Comparison of ENCODE assay signal across 14 cellular contexts in the genomic region with DNA sequence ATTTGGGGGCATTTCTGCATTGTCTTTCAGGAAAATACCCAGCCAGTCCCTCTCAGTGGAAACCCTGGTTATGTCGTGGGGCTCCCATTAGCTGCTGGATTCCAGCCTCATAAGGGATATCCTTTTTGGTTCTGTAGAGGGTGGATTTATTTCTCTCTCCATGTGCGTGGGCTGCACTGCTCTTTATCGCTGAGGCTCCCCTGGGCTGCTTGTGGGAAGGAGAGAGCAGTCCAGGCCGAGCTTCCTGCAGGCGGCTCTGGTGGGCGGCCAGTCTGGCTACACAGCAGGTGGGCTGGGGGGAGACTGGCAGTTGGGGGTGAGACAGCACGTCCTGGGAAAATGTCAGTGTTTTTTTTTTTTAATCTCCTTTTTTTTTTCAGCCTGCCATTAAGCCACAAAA. TPM values are rescaled to one million over a fixed set of nuclear protein-coding genes. Genes with fewer than 3 reads are reported as not detected.
DNase-seq lines count a peak whose midpoint lies in the region; ATAC-seq and TF ChIP-seq lines count a peak whose summit lies in the region.
"Had no signal": no experiment of that assay in that cellular context is flagged by ENCODE, and none has a peak within 500 bp of the region (broad histone marks: within the 10 kb centered on the region; RNA-seq: fewer than 3 reads in every experiment).

No MANE protein-coding gene starts in this region.

- peak; percentile 2 for DNase-seq in AG09309 (ENCODE audit: low read depth)
- peak; percentile 41 for DNase-seq in LHCN-M2 (ENCODE audit: low read depth)
- DNase-seq in ecto neural progenitor cell (ENCODE audit: low spot score): peak; percentile 73
- DNase-seq in neural crest cell (ENCODE audit: low read depth, low spot score): no peak
- no peak for DNase-seq in NCI-H1105 treated with DMSO at 0.1 percent for 48 hours (lab: John Stamatoyannopoulos, UW)
- no peak for DNase-seq in NCI-H1048 (lab: John Stamatoyannopoulos, UW)
- no peak for DNase-seq in stimulated activated CD4-positive, alpha-beta T cell treated with anti-CD3 and anti-CD28 coated beads, Interleukin-12 subunit alpha, Interleukin-12 subunit beta, amount 100 ng/mL, for 4 hours
- DNase-seq: activated CD4-positive, alpha-beta T cell treated with anti-CD3 and anti-CD28 coated beads for 36 hours; activated gamma-delta T cell; NCI-H446 treated with DMSO at 0.1 percent for 48 hours; SIG-M5; stimulated activated naive CD4-positive, alpha-beta T cell treated with Interleukin-2 at 50 U/mL for 16 hours had no signal

- no peak overlapping the region for H3K4me3 ChIP-seq in AG09309 (ENCODE audit: control insufficient read depth, low read depth, low read length)
- H3K4me3 ChIP-seq: HAP-1 had no signal

- H3K27ac Mint-ChIP-seq in neural crest cell (ENCODE audit: unreplicated experiment): peak overlapping the region; percentile 8
- H3K27ac Mint-ChIP-seq: activated CD4-positive, alpha-beta T cell treated with anti-CD3 and anti-CD28 coated beads for 36 hours had no signal

- no peak for ATAC-seq in HG02642 (IDR thresholded peaks at IDR 0.05; ENCODE audit: poor library complexity, unreplicated experiment)
- ATAC-seq: activated CD4-positive, alpha-beta T cell treated with anti-CD3 and anti-CD28 coated beads for 36 hours had no signal

- H3K9me3 Mint-ChIP-seq in neural crest cell: no peaks in the 10 kb centered on the region

- H3K4me1 Mint-ChIP-seq in neural crest cell: peaks cover 42% of the 10 kb centered on the region

- TF ChIP-seq CTCF in AG09309 (IDR thresholded peaks at IDR 0.05; ENCODE audit: control insufficient read depth, insufficient read depth, low read depth, low read length, missing control alignments) (no peak), neural crest cell (conservative IDR thresholded peaks at IDR 0.05) (no peak)

- no peaks in the 10 kb centered on the region for H3K27me3 Mint-ChIP-seq in neural crest cell (ENCODE audit: low read depth)
- H3K27me3 Mint-ChIP-seq: activated CD4-positive, alpha-beta T cell treated with anti-CD3 and anti-CD28 coated beads for 36 hours had no signal

- H3K36me3 Mint-ChIP-seq in neural crest cell (ENCODE audit: low read depth): peaks cover 3% of the 10 kb centered on the region

- no peak overlapping the region for H3K4me3 Mint-ChIP-seq in neural crest cell
- H3K4me3 Mint-ChIP-seq: activated CD4-positive, alpha-beta T cell treated with anti-CD3 and anti-CD28 coated beads for 36 hours had no signal

RNA-seq across cellular contexts. Expression of a gene that starts 27.6 kb away (rescaled TPM):
- total RNA-seq in LHCN-M2 (2014; rRNA removed) (34.3 TPM in 2 replicates), neural crest cell (58.1 and 59.1 TPM in 2 replicates)
- polyA plus RNA-seq in LHCN-M2 (2012): 18.2 TPM

RNA-seq across cellular contexts. Expression of a gene that starts 47.4 kb away (rescaled TPM):
- total RNA-seq in LHCN-M2 (2014; rRNA removed): 4.3 and 4.9 TPM in 2 replicates
- 4.5 TPM for polyA plus RNA-seq in LHCN-M2 (2012)
- total RNA-seq in neural crest cell: 3.8 and 4.9 TPM in 2 replicates

RNA-seq across cellular contexts. Expression of a gene that starts 58.4 kb away (rescaled TPM):
- total RNA-seq in LHCN-M2 (2014; rRNA removed): 4.8 and 9.2 TPM in 2 replicates
- polyA plus RNA-seq in LHCN-M2 (2012): 4.2 TPM
- total RNA-seq in neural crest cell: 12.3 and 13.4 TPM in 2 replicates

Comparison
In these comparisons a context has a peak if more than half of its experiments do, and no peak if none do; other contexts are left out.
1. DNase-seq: peak in AG09309 (single experiment), LHCN-M2 (single experiment) and ecto neural progenitor cell (single experiment); none in neural crest cell (single experiment), NCI-H1105 treated with DMSO at 0.1 percent for 48 hours (single experiment), NCI-H1048 (single experiment) and stimulated activated CD4-positive, alpha-beta T cell treated with anti-CD3 and anti-CD28 coated beads, Interleukin-12 subunit alpha, Interleukin-12 subunit beta, amount 100 ng/mL, for 4 hours (single experiment).